In the genomic region with DNA sequence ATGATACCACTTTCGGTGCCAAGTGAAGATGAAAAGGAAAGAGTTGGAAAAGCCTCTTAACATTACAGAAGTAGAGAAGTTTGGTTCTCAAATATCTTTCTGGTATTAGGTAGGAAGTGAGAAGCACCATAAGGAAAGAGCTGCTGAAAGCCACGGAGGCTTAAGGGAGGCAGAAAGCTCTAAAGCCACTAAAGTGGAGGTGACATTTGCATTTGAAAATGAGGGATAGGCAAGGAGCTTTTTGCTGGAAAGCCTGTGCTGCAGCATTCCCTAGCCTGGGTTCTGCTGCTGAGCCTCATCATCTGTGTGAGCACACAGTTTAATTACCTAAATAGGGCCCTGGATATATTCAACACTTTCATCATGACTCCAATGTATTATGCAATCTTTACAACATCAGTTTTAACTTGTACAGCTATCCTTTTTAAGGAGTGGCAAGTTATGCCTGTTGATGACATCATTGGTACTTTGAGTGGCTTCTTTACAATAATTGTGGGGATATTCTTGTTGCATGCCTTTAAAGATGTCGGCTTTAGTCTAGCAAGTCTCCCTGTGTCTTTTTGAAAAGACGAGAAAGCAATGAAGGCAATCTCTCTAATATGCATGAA, we compare ENCODE assay signal across 17 cellular contexts.
"Had no signal": no experiment of that assay in that cellular context is flagged by ENCODE, and none has a peak within 500 bp of the region (broad histone marks: within the 10 kb centered on the region; RNA-seq: fewer than 3 reads in every experiment).

No MANE protein-coding gene starts in this region.

- DNase-seq: activated CD4-positive, alpha-beta T cell treated with anti-CD3 and anti-CD28 coated beads for 1 hour; activated gamma-delta T cell; dermis blood vessel endothelial cell; effector memory CD8-positive, alpha-beta T cell; gastrocnemius medialis; head of caudate nucleus; kidney; left lung; nephron progenitor cell; occipital lobe; retina; stimulated activated naive B cell treated with anti-CD40 and anti-IgM and Interleukin-4, amounts not matched to agents 10 μg/mL and 1 μg/mL and 100 μg/mL, for 72 hours; T-helper 1 cell; upper lobe of left lung had no signal

- H3K9me3 Mint-ChIP-seq: activated naive CD4-positive, alpha-beta T cell treated with anti-CD3 and anti-CD28 coated beads, Interleukin-2, amount 50 U/mL, for 72 hours; effector memory CD8-positive, alpha-beta T cell; nephron progenitor cell had no signal

- H3K27ac ChIP-seq: gastrocnemius medialis, left lung, thoracic aorta, upper lobe of left lung, VCaP had no signal

- H3K4me3 ChIP-seq: gastrocnemius medialis, left lung, thoracic aorta, upper lobe of left lung had no signal

- H3K9me3 ChIP-seq: gastrocnemius medialis, left lung, thoracic aorta, upper lobe of left lung had no signal

- H3K27ac Mint-ChIP-seq: activated naive CD4-positive, alpha-beta T cell treated with anti-CD3 and anti-CD28 coated beads, Interleukin-2, amount 50 U/mL, for 72 hours; effector memory CD8-positive, alpha-beta T cell; nephron progenitor cell; stimulated activated naive B cell treated with anti-CD40 and anti-IgM and Interleukin-4, amounts not matched to agents 10 μg/mL and 1 μg/mL and 100 μg/mL, for 72 hours had no signal

- H3K36me3 ChIP-seq: gastrocnemius medialis, left lung, thoracic aorta, upper lobe of left lung had no signal

- H3K36me3 Mint-ChIP-seq: activated naive CD4-positive, alpha-beta T cell treated with anti-CD3 and anti-CD28 coated beads, Interleukin-2, amount 50 U/mL, for 72 hours; stimulated activated naive B cell treated with anti-CD40 and anti-IgM and Interleukin-4, amounts not matched to agents 10 μg/mL and 1 μg/mL and 100 μg/mL, for 72 hours had no signal

- H3K27me3 ChIP-seq: gastrocnemius medialis, left lung, upper lobe of left lung had no signal

- H3K4me1 Mint-ChIP-seq: nephron progenitor cell had no signal

- ATAC-seq: activated naive CD4-positive, alpha-beta T cell treated with anti-CD3 and anti-CD28 coated beads, Interleukin-2, amount 50 U/mL, for 72 hours; effector memory CD8-positive, alpha-beta T cell; gastrocnemius medialis; left lung; stimulated activated naive B cell treated with anti-CD40 and anti-IgM and Interleukin-4, amounts not matched to agents 10 μg/mL and 1 μg/mL and 100 μg/mL, for 72 hours had no signal

- FAIRE-seq: kidney had no signal

- H3K4me1 ChIP-seq: gastrocnemius medialis, left lung, upper lobe of left lung had no signal

- H3K4me3 Mint-ChIP-seq: effector memory CD8-positive, alpha-beta T cell; nephron progenitor cell; stimulated activated naive B cell treated with anti-CD40 and anti-IgM and Interleukin-4, amounts not matched to agents 10 μg/mL and 1 μg/mL and 100 μg/mL, for 72 hours had no signal
